In genomic region chr17:8593276-8593675, GRCh38 we compare ENCODE assay signal across 30 cellular contexts.
"Had no signal": no experiment of that assay in that cellular context is flagged by ENCODE, and none has a peak within 500 bp of the region (broad histone marks: within the 10 kb centered on the region; RNA-seq: fewer than 3 reads in every experiment).

No MANE protein-coding gene starts in this region.

- H3K9me3 ChIP-seq: neutrophil, ovary, psoas muscle, spleen, suprapubic skin, testis, tibial artery, transverse colon, upper lobe of right lung, uterus had no signal

- DNase-seq: naive thymus-derived CD8-positive, alpha-beta T cell; nephron progenitor cell; occipital lobe; ovary; posterior cingulate gyrus; psoas muscle; right cardiac atrium; spleen; stimulated activated CD4-positive, alpha-beta T cell treated with anti-CD3 and anti-CD28 coated beads, Interleukin-12 subunit alpha, Interleukin-12 subunit beta, amount 100 ng/mL, for 4 hours; stimulated activated CD4-positive, alpha-beta T cell treated with anti-CD3 and anti-CD28 coated beads, Interleukin-1b, Interleukin-23, amount 100 ng/mL, for 48 hours; stimulated activated CD4-positive, alpha-beta T cell treated with anti-CD3 and anti-CD28 coated beads, Interleukin-4, amount 100 ng/mL, for 1 hour; stimulated activated CD4-positive, alpha-beta T cell treated with anti-CD3 and anti-CD28 coated beads, Interleukin-4, amount 100 ng/mL, for 4 hours; stimulated activated CD8-positive, alpha-beta memory T cell treated with anti-CD3 and anti-CD28 coated beads, Interleukin-4, amount 100 ng/mL, for 48 hours; stimulated activated naive CD4-positive, alpha-beta T cell; stimulated activated naive CD8-positive, alpha-beta T cell treated with anti-CD3 and anti-CD28 coated beads, Interleukin-15, amount 100 ng/mL, for 72 hours; stimulated activated naive CD8-positive, alpha-beta T cell treated with anti-CD3 and anti-CD28 coated beads, Interleukin-15, Interleukin-2, amounts not matched to agents 100 U/mL and 50 U/mL, for 24 hours; substantia nigra; testis; tibial artery; transverse colon; upper lobe of right lung; uterus had no signal

- H3K27ac ChIP-seq: neutrophil, ovary, parathyroid adenoma, psoas muscle, skin epidermis, spleen, suprapubic skin, testis, transverse colon, upper lobe of right lung, uterus had no signal

- H3K4me1 ChIP-seq: parathyroid adenoma, psoas muscle, spleen, suprapubic skin, testis, upper lobe of right lung, uterus had no signal

- ATAC-seq: naive thymus-derived CD8-positive, alpha-beta T cell; natural killer cell treated with Interleukin-12 subunit alpha and Interleukin-12 subunit beta and Interleukin-15 and Interleukin-18, amount 100 ng/mL, for 72 hours; psoas muscle; right cardiac atrium; sciatic nerve; stimulated activated memory B cell treated with anti-CD40 and anti-IgM and Interleukin-4, amounts not matched to agents 10 μg/mL and 1 μg/mL and 100 μg/mL, for 72 hours; stimulated activated naive CD8-positive, alpha-beta T cell treated with anti-CD3 and anti-CD28 coated beads, Interleukin-15, amount 100 ng/mL, for 72 hours; stimulated activated naive CD8-positive, alpha-beta T cell treated with anti-CD3 and anti-CD28 coated beads, Interleukin-15, Interleukin-2, amounts not matched to agents 100 U/mL and 50 U/mL, for 24 hours; upper lobe of right lung had no signal

- H3K4me3 ChIP-seq: ovary, psoas muscle, skin epidermis, smooth muscle cell, spleen, suprapubic skin, testis, tibial artery, transverse colon, upper lobe of right lung, uterus had no signal

- H3K4me2 ChIP-seq: smooth muscle cell had no signal
